Comparison of ENCODE assay signal across 24 cellular contexts in genomic region chr18:78521136-78521535, GRCh38.
DNase-seq lines count a peak whose midpoint lies in the region; ATAC-seq, FAIRE-seq and TF ChIP-seq lines count a peak whose summit lies in the region.
"Had no signal": no experiment of that assay in that cellular context is flagged by ENCODE, and none has a peak within 500 bp of the region (broad histone marks: within the 10 kb centered on the region; RNA-seq: fewer than 3 reads in every experiment).

No MANE protein-coding gene starts in this region.

- H3K27ac Mint-ChIP-seq in type B pancreatic cell = no peak overlapping the region
- no peak overlapping the region for H3K27ac Mint-ChIP-seq in naive thymus-derived CD4-positive, alpha-beta T cell
- H3K27ac Mint-ChIP-seq: B cell; CD4-positive, CD25-positive, alpha-beta regulatory T cell; CD8-positive, alpha-beta T cell; HFFc6 had no signal

- peak overlapping the region; percentile 52 for H2BK15ac ChIP-seq in neuronal stem cell (ENCODE audit: low read length)

- DNase-seq in bronchial epithelial cell (ENCODE audit: low read depth) (no peak), islet precursor cell (peak; percentile 18), neuronal stem cell (ENCODE audit: low spot score) (no peak), type B pancreatic cell (ENCODE audit: extremely low spot score, unreplicated experiment) (peak; percentile 54), NCI-H526 treated with DMSO at 0.1 percent for 48 hours (lab: John Stamatoyannopoulos, UW) (no peak), nucleus accumbens (lab: John Stamatoyannopoulos, UW) (no peak)
- no peak for DNase-seq in naive thymus-derived CD4-positive, alpha-beta T cell
- DNase-seq: Caco-2; CD4-positive, CD25-positive, alpha-beta regulatory T cell; DMS153; DND-41; GOT3; HFFc6 had no signal

- H3K79me1 ChIP-seq in neuronal stem cell (ENCODE audit: low read depth, low read length) = no peaks in the 10 kb centered on the region

- no peak overlapping the region for H3K4me3 ChIP-seq in bronchial epithelial cell (ENCODE audit: low read depth, low read length)
- H3K4me3 ChIP-seq in neuronal stem cell (ENCODE audit: low read length in 2 of 2) = no peak overlapping the region
- H3K4me3 ChIP-seq in naive thymus-derived CD4-positive, alpha-beta T cell (ENCODE audit: low read length) = no peak overlapping the region
- H3K4me3 ChIP-seq: BLaER1, HAP-1 had no signal

- H3K36me3 Mint-ChIP-seq in type B pancreatic cell = no peaks in the 10 kb centered on the region
- H3K36me3 Mint-ChIP-seq in naive thymus-derived CD4-positive, alpha-beta T cell = no peaks in the 10 kb centered on the region
- H3K36me3 Mint-ChIP-seq: CD4-positive, CD25-positive, alpha-beta regulatory T cell; CD8-positive, alpha-beta T cell had no signal

- peaks cover 0 to 6% of the 10 kb centered on the region in 2 donors for H3K4me1 ChIP-seq in neuronal stem cell (ENCODE audit: control insufficient read depth in 2 of 2, insufficient read depth in 1 of 2, low read depth in 1 of 2, low read length in 2 of 2)
- no peaks in the 10 kb centered on the region for H3K4me1 ChIP-seq in naive thymus-derived CD4-positive, alpha-beta T cell (ENCODE audit: control insufficient read depth in 2 of 2, insufficient read depth in 2 of 2, low read length in 2 of 2)
- H3K4me1 ChIP-seq: Caco-2, HAP-1 had no signal

- no peak overlapping the region for H3K23ac ChIP-seq in neuronal stem cell (ENCODE audit: low read depth, low read length, poor library complexity)

- peak overlapping the region; percentile 7 for H3K18ac ChIP-seq in neuronal stem cell (ENCODE audit: low read length)

- no peak overlapping the region for H3K9ac ChIP-seq in neuronal stem cell (ENCODE audit: low read depth, low read length, poor library complexity)
- H3K9ac ChIP-seq: BLaER1 had no signal

- H2BK12ac ChIP-seq in neuronal stem cell (ENCODE audit: low read length) = no peak overlapping the region

- H3K4ac ChIP-seq in neuronal stem cell (ENCODE audit: low read length) = no peak overlapping the region

- H3K14ac ChIP-seq in neuronal stem cell (ENCODE audit: low read length) = no peak overlapping the region

- peaks cover 3% of the 10 kb centered on the region for H3K27me3 Mint-ChIP-seq in type B pancreatic cell
- peaks cover 0 to 4% (median 0%) of the 10 kb centered on the region in 5 donors for H3K27me3 Mint-ChIP-seq in naive thymus-derived CD4-positive, alpha-beta T cell
- H3K27me3 Mint-ChIP-seq: B cell; CD4-positive, CD25-positive, alpha-beta regulatory T cell had no signal

- FAIRE-seq in bronchial epithelial cell (lab: Jason Lieb, UNC) = peak; percentile 52
- FAIRE-seq: A204.1, G401.6, GM12892, H54 had no signal

- H3K4me2 ChIP-seq in neuronal stem cell (ENCODE audit: insufficient read depth, low read length, poor library complexity, severe bottlenecking) = no peak overlapping the region
- H3K4me2 ChIP-seq: BLaER1 had no signal

- no peaks in the 10 kb centered on the region for H3K27me3 ChIP-seq in bronchial epithelial cell (ENCODE audit: control insufficient read depth, insufficient read depth, low read length)
- no peaks in the 10 kb centered on the region for H3K27me3 ChIP-seq in neuronal stem cell (ENCODE audit: control insufficient read depth in 3 of 3, insufficient read depth in 3 of 3, low read depth in 1 of 3, low read length in 3 of 3)
- no peaks in the 10 kb centered on the region for H3K27me3 ChIP-seq in naive thymus-derived CD4-positive, alpha-beta T cell (ENCODE audit: control insufficient read depth in 2 of 2, insufficient read depth in 2 of 2, low read length in 2 of 2)
- H3K27me3 ChIP-seq: BLaER1 had no signal

- CTCF ChIA-PET in naive thymus-derived CD4-positive, alpha-beta T cell (lab: Charles Lee) = no interaction called here

- H4K91ac ChIP-seq in neuronal stem cell (ENCODE audit: low read depth, low read length, poor library complexity) = no peak overlapping the region

- H3K9me3 Mint-ChIP-seq in type B pancreatic cell = no peaks in the 10 kb centered on the region
- peaks cover 0 to 11% (median 0%) of the 10 kb centered on the region in 11 donors for H3K9me3 Mint-ChIP-seq in naive thymus-derived CD4-positive, alpha-beta T cell
- H3K9me3 Mint-ChIP-seq: CD8-positive, alpha-beta T cell had no signal

- H2BK5ac ChIP-seq in neuronal stem cell (ENCODE audit: low read length) = no peak overlapping the region

- H3K4me1 Mint-ChIP-seq in type B pancreatic cell (ENCODE audit: unreplicated experiment) = peaks cover 9% of the 10 kb centered on the region
- no peaks in the 10 kb centered on the region for H3K4me1 Mint-ChIP-seq in naive thymus-derived CD4-positive, alpha-beta T cell
- H3K4me1 Mint-ChIP-seq: B cell; CD4-positive, CD25-positive, alpha-beta regulatory T cell had no signal

- H3K27ac ChIP-seq in neuronal stem cell (replicated peaks; ENCODE audit: low read length) = no peak overlapping the region
- no peak overlapping the region for H3K27ac ChIP-seq in naive thymus-derived CD4-positive, alpha-beta T cell (ENCODE audit: low read depth, low read length)
- H3K27ac ChIP-seq: 22Rv1, BLaER1, C4-2B had no signal

- no CpG with 5 or more reads among the region's 11 CpGs for WGBS in neuronal stem cell (ENCODE audit: extremely low coverage in 2 of 2, insufficient read length in 2 of 2, insufficient replicate concordance in 1 of 2), 2 donors

- intact Hi-C loops in naive thymus-derived CD4-positive, alpha-beta T cell (cut with micrococcal nuclease) = no loop called here

- peaks cover 0 to 6% of the 10 kb centered on the region in 2 donors for H3K9me3 ChIP-seq in neuronal stem cell (replicated peaks in 1 of 2; ENCODE audit: control insufficient read depth in 2 of 2, insufficient read depth in 1 of 2, low read depth in 1 of 2, low read length in 2 of 2)
- H3K9me3 ChIP-seq in naive thymus-derived CD4-positive, alpha-beta T cell (ENCODE audit: control insufficient read depth in 2 of 3, low read length in 3 of 3) = no peaks in the 10 kb centered on the region
- H3K9me3 ChIP-seq: BLaER1, Caco-2, HAP-1 had no signal

- H2BK120ac ChIP-seq in neuronal stem cell (ENCODE audit: low read depth, low read length) = no peak overlapping the region

- H3K36me3 ChIP-seq in bronchial epithelial cell (ENCODE audit: control insufficient read depth, insufficient read depth, low read length) = no peaks in the 10 kb centered on the region
- no peaks in the 10 kb centered on the region for H3K36me3 ChIP-seq in neuronal stem cell (replicated peaks in 1 of 2; ENCODE audit: control insufficient read depth in 2 of 2, insufficient read depth in 2 of 2, low read length in 2 of 2)
- H3K36me3 ChIP-seq in naive thymus-derived CD4-positive, alpha-beta T cell (ENCODE audit: control insufficient read depth in 2 of 3, insufficient read depth in 3 of 3, low read length in 3 of 3) = no peaks in the 10 kb centered on the region
- H3K36me3 ChIP-seq: BLaER1, HAP-1 had no signal

- no peak for TF ChIP-seq CTCF in bronchial epithelial cell (IDR thresholded peaks at IDR 0.05; ENCODE audit: insufficient read depth, low read length, severe bottlenecking)
- TF ChIP-seq CTCF in type B pancreatic cell (conservative IDR thresholded peaks at IDR 0.05) = no peak

- no peak overlapping the region for H4K8ac ChIP-seq in neuronal stem cell (ENCODE audit: low read depth, low read length)

- no peak overlapping the region for H2AFZ ChIP-seq in neuronal stem cell (ENCODE audit: low read length)

- no peak overlapping the region for H3K4me3 Mint-ChIP-seq in type B pancreatic cell
- no peak overlapping the region for H3K4me3 Mint-ChIP-seq in naive thymus-derived CD4-positive, alpha-beta T cell
- H3K4me3 Mint-ChIP-seq: B cell; CD4-positive, CD25-positive, alpha-beta regulatory T cell; CD8-positive, alpha-beta T cell; HFFc6 had no signal

- peak overlapping the region; percentile 64 for H2AK5ac ChIP-seq in neuronal stem cell (ENCODE audit: low read depth, low read length)

- POLR2A ChIA-PET in naive thymus-derived CD4-positive, alpha-beta T cell (lab: Charles Lee) = no interaction called here

- ATAC-seq in HG02852 (IDR thresholded peaks at IDR 0.05; ENCODE audit: unreplicated experiment) = no peak
- ATAC-seq in naive thymus-derived CD4-positive, alpha-beta T cell = no peak
- ATAC-seq: CD8-positive, alpha-beta T cell had no signal

Comparison
In these comparisons a context has a peak if more than half of its experiments do, and no peak if none do; other contexts are left out.
1. DNase-seq: peak in islet precursor cell (single experiment) and type B pancreatic cell (single experiment); none in bronchial epithelial cell (single experiment), neuronal stem cell (single experiment), NCI-H526 treated with DMSO at 0.1 percent for 48 hours (single experiment), nucleus accumbens (0 of 56) and naive thymus-derived CD4-positive, alpha-beta T cell (0 of 9).